16 cellular contexts compared by ENCODE assay signal in the genomic region with DNA sequence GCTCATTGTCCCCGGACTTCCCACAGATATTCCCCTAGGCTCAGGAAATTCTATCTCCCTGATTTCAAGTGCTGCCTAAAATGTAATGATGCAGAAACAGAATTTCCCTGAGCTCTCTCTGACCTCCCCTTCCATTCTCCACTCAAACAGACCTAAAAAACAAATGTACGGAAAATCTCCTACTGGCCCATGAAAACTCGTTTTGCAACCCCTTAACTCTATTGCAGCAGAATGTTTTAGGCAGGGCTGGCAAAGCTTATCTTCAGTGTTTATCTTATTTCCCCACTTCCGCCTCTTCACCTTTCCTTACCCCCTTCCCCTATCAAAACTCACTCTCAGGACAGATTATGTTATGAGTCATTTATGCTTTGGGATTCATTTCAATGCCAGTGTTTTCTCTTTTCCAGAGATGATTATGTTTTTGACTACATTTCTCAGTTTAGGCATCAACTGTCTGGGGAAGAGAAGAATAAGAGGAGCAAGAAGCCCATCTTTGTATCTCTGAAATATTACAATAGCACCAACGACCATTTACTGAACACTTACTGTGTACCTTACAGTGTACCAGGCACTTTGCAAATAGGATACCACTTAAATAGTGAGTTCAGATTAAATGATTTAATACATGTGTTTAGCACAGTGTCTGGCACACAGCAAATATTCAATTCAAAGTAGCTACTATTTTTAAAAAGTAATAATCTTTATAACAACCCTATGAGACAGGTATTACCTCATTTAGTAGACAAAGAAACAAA. TPM values are rescaled to one million over a fixed set of nuclear protein-coding genes. Genes with fewer than 3 reads are reported as not detected.
DNase-seq lines count a peak whose midpoint lies in the region; ATAC-seq, FAIRE-seq and TF ChIP-seq lines count a peak whose summit lies in the region.
"Had no signal": no experiment of that assay in that cellular context is flagged by ENCODE, and none has a peak within 500 bp of the region (broad histone marks: within the 10 kb centered on the region; RNA-seq: fewer than 3 reads in every experiment).

No MANE protein-coding gene starts in this region.

- TF ChIP-seq CTCF in Calu3 (IDR thresholded peaks at IDR 0.05; ENCODE audit: unreplicated experiment) (no peak), astrocyte (IDR thresholded peaks at IDR 0.05; ENCODE audit: insufficient read depth, low read depth, low read length) (no peak), lung (IDR thresholded peaks at IDR 0.05; ENCODE audit: control extremely low read depth, extremely low read depth) (no peak)

- peak; percentile 67 for ATAC-seq in lung (ENCODE audit: insufficient read depth, low FRiP score)
- ATAC-seq: psoas muscle had no signal

- H4K20me1 ChIP-seq in astrocyte (ENCODE audit: insufficient read depth, low read length) = no peaks in the 10 kb centered on the region
- H4K20me1 ChIP-seq: BLaER1 had no signal

- H2AFZ ChIP-seq in astrocyte (ENCODE audit: low read depth, low read length) = no peak overlapping the region

- CTCF ChIA-PET in Calu3 (lab: Charles Lee) = interaction anchor here (0.6 to 0.7 kb wide), 4 partner anchors 12 to 642 kb away, joined by 3 to 5 read pairs (median 4); no protein-coding TSS in a partner anchor
- CTCF ChIA-PET in activated CD4-positive, alpha-beta memory T cell treated with anti-CD3 and anti-CD28 coated beads, Interleukin-2, amount 10 ng/mL, durations not matched to agents 7 days and 5 days (lab: Charles Lee) = no interaction called here

- H3K27me3 ChIP-seq in astrocyte (ENCODE audit: insufficient read depth, low read length) (no peaks in the 10 kb centered on the region), lung (ENCODE audit: control insufficient read depth, insufficient read depth) (no peaks in the 10 kb centered on the region)
- H3K27me3 ChIP-seq: BLaER1 had no signal

- H3K9me3 Mint-ChIP-seq in Calu3 (ENCODE audit: low read depth, unreplicated experiment) (peaks cover 8% of the 10 kb centered on the region), astrocyte (ENCODE audit: unreplicated experiment) (peaks cover 3% of the 10 kb centered on the region)
- no peaks in the 10 kb centered on the region for H3K9me3 Mint-ChIP-seq in activated CD4-positive, alpha-beta memory T cell treated with anti-CD3 and anti-CD28 coated beads, Interleukin-2, amount 10 ng/mL, durations not matched to agents 7 days and 5 days

- H3K36me3 ChIP-seq in astrocyte (ENCODE audit: insufficient read depth, low read length) (no peaks in the 10 kb centered on the region), lung (ENCODE audit: control insufficient read depth in 2 of 2, insufficient read depth in 2 of 2, low read length in 2 of 2) (no peaks in the 10 kb centered on the region)
- H3K36me3 ChIP-seq: BLaER1 had no signal

- DNase-seq in Calu3 = peak; percentile 42
- DNase-seq in HT-29 (ENCODE audit: low spot score) = peak; percentile 45
- DNase-seq in astrocyte (ENCODE audit: low read depth) = peak; percentile 54
- no peak for DNase-seq in lung (ENCODE audit: low spot score)
- no peak for DNase-seq in T-helper 1 cell
- no peak for DNase-seq in activated CD4-positive, alpha-beta memory T cell treated with anti-CD3 and anti-CD28 coated beads, Interleukin-2, amount 10 ng/mL, durations not matched to agents 7 days and 5 days
- DNase-seq in stimulated activated CD8-positive, alpha-beta memory T cell treated with anti-CD3 and anti-CD28 coated beads, Interleukin-4, amount 100 ng/mL, for 48 hours = no peak
- no peak for DNase-seq in middle frontal gyrus (ENCODE audit: extremely low spot score, low spot score)
- DNase-seq: activated CD4-positive, alpha-beta T cell treated with anti-CD3 and anti-CD28 coated beads for 48 hours; anterior cingulate cortex; NCI-H2081 treated with DMSO at 0.1 percent for 48 hours; psoas muscle; T-helper 2 cell had no signal

- FAIRE-seq in astrocyte (lab: Jason Lieb, UNC) = no peak
- FAIRE-seq: urothelium cell line had no signal

- H3K36me3 Mint-ChIP-seq in Calu3 (ENCODE audit: insufficient read depth, unreplicated experiment) (peaks cover 10% of the 10 kb centered on the region), astrocyte (ENCODE audit: low read depth, unreplicated experiment) (peaks cover 2% of the 10 kb centered on the region)
- no peaks in the 10 kb centered on the region for H3K36me3 Mint-ChIP-seq in activated CD4-positive, alpha-beta memory T cell treated with anti-CD3 and anti-CD28 coated beads, Interleukin-2, amount 10 ng/mL, durations not matched to agents 7 days and 5 days (ENCODE audit: low read depth)

- H3K4me3 Mint-ChIP-seq in Calu3 (ENCODE audit: low read depth, unreplicated experiment) (peak overlapping the region; percentile 39), astrocyte (ENCODE audit: unreplicated experiment) (no peak overlapping the region)
- no peak overlapping the region for H3K4me3 Mint-ChIP-seq in activated CD4-positive, alpha-beta memory T cell treated with anti-CD3 and anti-CD28 coated beads, Interleukin-2, amount 10 ng/mL, durations not matched to agents 7 days and 5 days
- H3K4me3 Mint-ChIP-seq: dendritic cell treated with granulocyte-macrophage colony-stimulating factor and Interleukin-4, amounts not matched to agents 40 ng/mL and 50 ng/mL, for 4 days had no signal

- H3K4me1 ChIP-seq in astrocyte (ENCODE audit: insufficient read depth, low read length) = peaks cover 18% of the 10 kb centered on the region
- peaks cover 0 to 5% of the 10 kb centered on the region in 2 donors for H3K4me1 ChIP-seq in lung (ENCODE audit: control insufficient read depth in 2 of 2, insufficient read depth in 2 of 2, low read length in 2 of 2)
- H3K4me1 ChIP-seq: BLaER1, psoas muscle had no signal

- H3K9ac ChIP-seq in astrocyte (ENCODE audit: low read length) = no peak overlapping the region
- H3K9ac ChIP-seq: BLaER1 had no signal

- H3K9me3 ChIP-seq in astrocyte (ENCODE audit: insufficient read depth, low read depth, low read length) (no peaks in the 10 kb centered on the region), lung (ENCODE audit: control insufficient read depth in 2 of 2, insufficient read depth in 1 of 2, low read length in 1 of 2) (no peaks in the 10 kb centered on the region)
- H3K9me3 ChIP-seq: BLaER1, psoas muscle had no signal

- BruUV-seq in Calu3 (replicated peaks; lab: Mats Ljungman, UMichigan) = no TSS peak

- H3K27ac Mint-ChIP-seq in Calu3 (ENCODE audit: unreplicated experiment) (peak overlapping the region; percentile 85), astrocyte (ENCODE audit: unreplicated experiment) (no peak overlapping the region)
- no peak overlapping the region for H3K27ac Mint-ChIP-seq in activated CD4-positive, alpha-beta memory T cell treated with anti-CD3 and anti-CD28 coated beads, Interleukin-2, amount 10 ng/mL, durations not matched to agents 7 days and 5 days
- H3K27ac Mint-ChIP-seq: dendritic cell treated with granulocyte-macrophage colony-stimulating factor and Interleukin-4, amounts not matched to agents 40 ng/mL and 50 ng/mL, for 4 days had no signal

- no peaks in the 10 kb centered on the region for H3K79me2 ChIP-seq in astrocyte (ENCODE audit: insufficient read depth, low read length)

- no peak overlapping the region for H3K4me3 ChIP-seq in astrocyte (ENCODE audit: insufficient read depth, low read depth, low read length)
- H3K4me3 ChIP-seq in lung = no peak overlapping the region
- H3K4me3 ChIP-seq: BLaER1, psoas muscle had no signal

- peak overlapping the region; percentile 54 for H3K4me2 ChIP-seq in astrocyte (ENCODE audit: low read length)
- H3K4me2 ChIP-seq: BLaER1 had no signal

- POLR2A ChIA-PET in activated CD4-positive, alpha-beta memory T cell treated with anti-CD3 and anti-CD28 coated beads, Interleukin-2, amount 10 ng/mL, durations not matched to agents 7 days and 5 days (lab: Charles Lee) = no interaction called here

- peaks cover 65% of the 10 kb centered on the region for H3K4me1 Mint-ChIP-seq in Calu3 (ENCODE audit: low read depth, unreplicated experiment)
- peaks cover 14% of the 10 kb centered on the region for H3K4me1 Mint-ChIP-seq in astrocyte (ENCODE audit: low read depth, unreplicated experiment)
- H3K4me1 Mint-ChIP-seq in activated CD4-positive, alpha-beta memory T cell treated with anti-CD3 and anti-CD28 coated beads, Interleukin-2, amount 10 ng/mL, durations not matched to agents 7 days and 5 days = no peaks in the 10 kb centered on the region

- WGBS in lung, 2 donors = 54 to 55% methylated on average over 5 of the region's 5 CpGs

- intact Hi-C loops in Calu3 (cut with micrococcal nuclease; ENCODE audit: unreplicated experiment) = no loop called here

- H3K27me3 Mint-ChIP-seq in Calu3 (ENCODE audit: unreplicated experiment) = no peaks in the 10 kb centered on the region
- H3K27me3 Mint-ChIP-seq in astrocyte (ENCODE audit: low read depth, unreplicated experiment) = peaks cover 14% of the 10 kb centered on the region
- peaks cover 30% of the 10 kb centered on the region for H3K27me3 Mint-ChIP-seq in activated CD4-positive, alpha-beta memory T cell treated with anti-CD3 and anti-CD28 coated beads, Interleukin-2, amount 10 ng/mL, durations not matched to agents 7 days and 5 days

- H3K27ac ChIP-seq in astrocyte (ENCODE audit: low read depth, low read length) = no peak overlapping the region
- H3K27ac ChIP-seq in lung (ENCODE audit: low read depth in 1 of 2, low read length in 1 of 2) = peak overlapping the region in 1 of 2 donors; percentile 71
- H3K27ac ChIP-seq: BLaER1, psoas muscle had no signal

RNA-seq across cellular contexts. Expression of gene CALM2, which starts 32.7 kb away (rescaled TPM):
- total RNA-seq in Calu3 (2022) (756 and 782 TPM in 2 replicates), astrocyte (749 and 839 TPM in 2 replicates), lung (100 to 1,000 TPM; 437 to 492 TPM)
- 219 and 239 TPM in 2 replicates for total RNA-seq in HT-29 (2014; rRNA removed; shearing (Covaris generic))
- polyA plus RNA-seq in lung = 100 to 1,000 TPM; 475 to 653 TPM
- total RNA-seq in activated CD4-positive, alpha-beta memory T cell treated with anti-CD3 and anti-CD28 coated beads, Interleukin-2, amount 10 ng/mL, durations not matched to agents 7 days and 5 days = 100 to 1,000 TPM; 426 to 432 TPM

RNA-seq across cellular contexts. Expression of gene STPG4, which starts 53.9 kb away (rescaled TPM):
- total RNA-seq in Calu3 (2022) (12.7 and 14.4 TPM in 2 replicates), astrocyte (0.55 and 0.64 TPM in 2 replicates), lung (1 to 10 TPM in 1 of 2 donors, under 1 TPM in 1; 0.28 to 1.0 TPM)
- 6.9 and 7.1 TPM in 2 replicates for total RNA-seq in HT-29 (2014; rRNA removed; shearing (Covaris generic))
- under 1 TPM; 0.06 to 0.12 TPM for polyA plus RNA-seq in lung
- total RNA-seq in activated CD4-positive, alpha-beta memory T cell treated with anti-CD3 and anti-CD28 coated beads, Interleukin-2, amount 10 ng/mL, durations not matched to agents 7 days and 5 days = under 1 TPM in 1 of 2 experiments, not detected in 1; 0.13 TPM
- total RNA-seq: psoas muscle had no signal

Comparison
In these comparisons a context has a peak if more than half of its experiments do, and no peak if none do; other contexts are left out.
1. DNase-seq: peak in Calu3 (single experiment), HT-29 (single experiment) and astrocyte (single experiment); none in lung (single experiment), T-helper 1 cell (0 of 5), activated CD4-positive, alpha-beta memory T cell treated with anti-CD3 and anti-CD28 coated beads, Interleukin-2, amount 10 ng/mL, durations not matched to agents 7 days and 5 days (single experiment), stimulated activated CD8-positive, alpha-beta memory T cell treated with anti-CD3 and anti-CD28 coated beads, Interleukin-4, amount 100 ng/mL, for 48 hours (single experiment) and middle frontal gyrus (single experiment).